ENCODE assay signal across 1 cellular context in the genomic region with DNA sequence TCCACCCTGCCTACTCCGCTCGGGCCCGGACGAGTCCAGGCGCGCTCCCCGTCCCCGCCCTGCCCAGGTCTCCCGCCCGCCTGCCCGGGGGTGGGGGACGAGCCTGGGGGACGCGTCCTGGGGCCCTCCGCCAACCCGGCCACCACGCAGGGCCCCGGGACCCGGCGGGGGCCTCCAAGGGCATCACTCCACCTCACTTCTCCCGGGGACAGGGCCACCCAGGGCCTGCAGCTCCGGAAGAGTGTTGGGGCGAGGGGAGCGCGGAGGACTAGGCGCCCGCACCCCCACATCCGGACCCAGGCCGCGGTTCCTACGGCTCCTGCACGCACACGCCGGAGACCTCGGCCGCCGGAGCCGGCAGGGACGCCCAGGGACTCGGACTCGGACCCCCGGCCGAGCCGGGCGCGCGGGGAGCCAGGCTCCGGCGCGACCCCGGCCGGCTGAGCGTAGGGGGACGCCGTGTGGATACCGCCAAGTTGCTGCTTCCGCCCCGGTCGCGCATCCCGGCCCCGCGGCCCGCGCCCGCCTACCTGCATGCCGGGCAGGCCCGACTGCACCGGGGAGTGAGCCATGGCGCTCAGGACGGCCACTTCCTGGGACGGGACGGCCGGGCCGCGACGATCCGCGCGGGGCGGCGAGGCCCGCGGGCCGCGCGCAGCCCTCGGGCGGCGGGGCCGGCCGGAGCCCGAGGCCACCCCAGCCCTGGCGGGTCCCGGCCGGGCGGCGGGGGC.
TF ChIP-seq lines count a peak whose summit lies in the region.

No MANE protein-coding gene starts in this region.

TF ChIP-seq in K562, 482 proteins besides CTCF, POLR2A, EP300 and RAD21 (continued from another document and continues in another):
- peak; percentile 37; the same call in 1 of the 2 replicates for TF ChIP-seq ZNF766 (CRISPR knock-in tag; conservative IDR thresholded peaks at IDR 0.05)
- no peak for TF ChIP-seq NRF1 (conservative IDR thresholded peaks at IDR 0.05 in 1 of 2, IDR thresholded peaks at IDR 0.05 in 1 of 2)
- TF ChIP-seq, protein P1, sequence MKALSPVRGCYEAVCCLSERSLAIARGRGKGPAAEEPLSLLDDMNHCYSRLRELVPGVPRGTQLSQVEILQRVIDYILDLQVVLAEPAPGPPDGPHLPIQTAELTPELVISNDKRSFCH (CRISPR knock-in tag; IDR thresholded peaks at IDR 0.05), result no peak
- TF ChIP-seq, protein P1 (tag; IDR thresholded peaks at IDR 0.05), result no peak
- TF ChIP-seq TBL1XR1 (IDR thresholded peaks at IDR 0.05; ENCODE audit: low read length in 2 of 2), result no peak
- TF ChIP-seq SLC30A9 (CRISPR knock-in tag; IDR thresholded peaks at IDR 0.05), result no peak
- no peak for TF ChIP-seq PTTG1 (tag; IDR thresholded peaks at IDR 0.05; ENCODE audit: low read depth)
- TF ChIP-seq POLR3A (IDR thresholded peaks at IDR 0.05; ENCODE audit: borderline replicate concordance, extremely low read depth, insufficient read depth, insufficient read length), result no peak
- no peak for TF ChIP-seq ZNF12 (CRISPR knock-in tag; IDR thresholded peaks at IDR 0.05)
- TF ChIP-seq BACH1 (tag; IDR thresholded peaks at IDR 0.05), result no peak
- TF ChIP-seq FOSL1 (tag; conservative IDR thresholded peaks at IDR 0.05), result no peak
- TF ChIP-seq FOXK1 (CRISPR knock-in tag; IDR thresholded peaks at IDR 0.05; ENCODE audit: borderline replicate concordance), result no peak
- TF ChIP-seq, protein P2, sequence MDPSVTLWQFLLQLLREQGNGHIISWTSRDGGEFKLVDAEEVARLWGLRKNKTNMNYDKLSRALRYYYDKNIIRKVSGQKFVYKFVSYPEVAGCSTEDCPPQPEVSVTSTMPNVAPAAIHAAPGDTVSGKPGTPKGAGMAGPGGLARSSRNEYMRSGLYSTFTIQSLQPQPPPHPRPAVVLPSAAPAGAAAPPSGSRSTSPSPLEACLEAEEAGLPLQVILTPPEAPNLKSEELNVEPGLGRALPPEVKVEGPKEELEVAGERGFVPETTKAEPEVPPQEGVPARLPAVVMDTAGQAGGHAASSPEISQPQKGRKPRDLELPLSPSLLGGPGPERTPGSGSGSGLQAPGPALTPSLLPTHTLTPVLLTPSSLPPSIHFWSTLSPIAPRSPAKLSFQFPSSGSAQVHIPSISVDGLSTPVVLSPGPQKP (CRISPR knock-in tag; IDR thresholded peaks at IDR 0.05), result no peak
- TF ChIP-seq ILK (tag; IDR thresholded peaks at IDR 0.05; ENCODE audit: borderline replicate concordance, low read depth), result no peak
- no peak for TF ChIP-seq MYNN (IDR thresholded peaks at IDR 0.05)
- TF ChIP-seq MYNN (CRISPR knock-in tag; IDR thresholded peaks at IDR 0.05), result no peak
- TF ChIP-seq, protein P3, sequence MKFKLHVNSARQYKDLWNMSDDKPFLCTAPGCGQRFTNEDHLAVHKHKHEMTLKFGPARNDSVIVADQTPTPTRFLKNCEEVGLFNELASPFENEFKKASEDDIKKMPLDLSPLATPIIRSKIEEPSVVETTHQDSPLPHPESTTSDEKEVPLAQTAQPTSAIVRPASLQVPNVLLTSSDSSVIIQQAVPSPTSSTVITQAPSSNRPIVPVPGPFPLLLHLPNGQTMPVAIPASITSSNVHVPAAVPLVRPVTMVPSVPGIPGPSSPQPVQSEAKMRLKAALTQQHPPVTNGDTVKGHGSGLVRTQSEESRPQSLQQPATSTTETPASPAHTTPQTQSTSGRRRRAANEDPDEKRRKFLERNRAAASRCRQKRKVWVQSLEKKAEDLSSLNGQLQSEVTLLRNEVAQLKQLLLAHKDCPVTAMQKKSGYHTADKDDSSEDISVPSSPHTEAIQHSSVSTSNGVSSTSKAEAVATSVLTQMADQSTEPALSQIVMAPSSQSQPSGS (CRISPR knock-in tag; IDR thresholded peaks at IDR 0.05), result no peak
- no peak for TF ChIP-seq FOXJ2 (tag; IDR thresholded peaks at IDR 0.05)
- no peak for TF ChIP-seq U2AF2 (optimal IDR thresholded peaks at IDR 0.05; ENCODE audit: low read depth, low read length)
- no peak for TF ChIP-seq NBN (IDR thresholded peaks at IDR 0.05; ENCODE audit: low read depth)
- TF ChIP-seq RUNX1 (IDR thresholded peaks at IDR 0.05; ENCODE audit: low read depth), result no peak
- TF ChIP-seq, protein P4, sequence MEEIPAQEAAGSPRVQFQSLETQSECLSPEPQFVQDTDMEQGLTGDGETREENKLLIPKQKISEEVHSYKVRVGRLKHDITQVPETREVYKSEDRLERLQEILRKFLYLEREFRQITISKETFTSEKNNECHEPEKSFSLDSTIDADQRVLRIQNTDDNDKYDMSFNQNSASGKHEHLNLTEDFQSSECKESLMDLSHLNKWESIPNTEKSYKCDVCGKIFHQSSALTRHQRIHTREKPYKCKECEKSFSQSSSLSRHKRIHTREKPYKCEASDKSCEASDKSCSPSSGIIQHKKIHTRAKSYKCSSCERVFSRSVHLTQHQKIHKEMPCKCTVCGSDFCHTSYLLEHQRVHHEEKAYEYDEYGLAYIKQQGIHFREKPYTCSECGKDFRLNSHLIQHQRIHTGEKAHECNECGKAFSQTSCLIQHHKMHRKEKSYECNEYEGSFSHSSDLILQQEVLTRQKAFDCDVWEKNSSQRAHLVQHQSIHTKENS (CRISPR knock-in tag; IDR thresholded peaks at IDR 0.05), result no peak
- TF ChIP-seq ZNF23 (CRISPR knock-in tag; IDR thresholded peaks at IDR 0.05), result no peak
- TF ChIP-seq, protein P5, sequence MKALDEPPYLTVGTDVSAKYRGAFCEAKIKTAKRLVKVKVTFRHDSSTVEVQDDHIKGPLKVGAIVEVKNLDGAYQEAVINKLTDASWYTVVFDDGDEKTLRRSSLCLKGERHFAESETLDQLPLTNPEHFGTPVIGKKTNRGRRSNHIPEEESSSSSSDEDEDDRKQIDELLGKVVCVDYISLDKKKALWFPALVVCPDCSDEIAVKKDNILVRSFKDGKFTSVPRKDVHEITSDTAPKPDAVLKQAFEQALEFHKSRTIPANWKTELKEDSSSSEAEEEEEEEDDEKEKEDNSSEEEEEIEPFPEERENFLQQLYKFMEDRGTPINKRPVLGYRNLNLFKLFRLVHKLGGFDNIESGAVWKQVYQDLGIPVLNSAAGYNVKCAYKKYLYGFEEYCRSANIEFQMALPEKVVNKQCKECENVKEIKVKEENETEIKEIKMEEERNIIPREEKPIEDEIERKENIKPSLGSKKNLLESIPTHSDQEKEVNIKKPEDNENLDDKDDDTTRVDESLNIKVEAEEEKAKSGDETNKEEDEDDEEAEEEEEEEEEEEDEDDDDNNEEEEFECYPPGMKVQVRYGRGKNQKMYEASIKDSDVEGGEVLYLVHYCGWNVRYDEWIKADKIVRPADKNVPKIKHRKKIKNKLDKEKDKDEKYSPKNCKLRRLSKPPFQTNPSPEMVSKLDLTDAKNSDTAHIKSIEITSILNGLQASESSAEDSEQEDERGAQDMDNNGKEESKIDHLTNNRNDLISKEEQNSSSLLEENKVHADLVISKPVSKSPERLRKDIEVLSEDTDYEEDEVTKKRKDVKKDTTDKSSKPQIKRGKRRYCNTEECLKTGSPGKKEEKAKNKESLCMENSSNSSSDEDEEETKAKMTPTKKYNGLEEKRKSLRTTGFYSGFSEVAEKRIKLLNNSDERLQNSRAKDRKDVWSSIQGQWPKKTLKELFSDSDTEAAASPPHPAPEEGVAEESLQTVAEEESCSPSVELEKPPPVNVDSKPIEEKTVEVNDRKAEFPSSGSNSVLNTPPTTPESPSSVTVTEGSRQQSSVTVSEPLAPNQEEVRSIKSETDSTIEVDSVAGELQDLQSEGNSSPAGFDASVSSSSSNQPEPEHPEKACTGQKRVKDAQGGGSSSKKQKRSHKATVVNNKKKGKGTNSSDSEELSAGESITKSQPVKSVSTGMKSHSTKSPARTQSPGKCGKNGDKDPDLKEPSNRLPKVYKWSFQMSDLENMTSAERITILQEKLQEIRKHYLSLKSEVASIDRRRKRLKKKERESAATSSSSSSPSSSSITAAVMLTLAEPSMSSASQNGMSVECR (CRISPR knock-in tag; IDR thresholded peaks at IDR 0.05), result no peak
- TF ChIP-seq ZNF551 (CRISPR knock-in tag; IDR thresholded peaks at IDR 0.05), result no peak
- peak; percentile 23 for TF ChIP-seq PRPF4 (IDR thresholded peaks at IDR 0.05; ENCODE audit: insufficient read depth, low read depth, low read length, poor library complexity, severe bottlenecking)
- TF ChIP-seq, protein P6, sequence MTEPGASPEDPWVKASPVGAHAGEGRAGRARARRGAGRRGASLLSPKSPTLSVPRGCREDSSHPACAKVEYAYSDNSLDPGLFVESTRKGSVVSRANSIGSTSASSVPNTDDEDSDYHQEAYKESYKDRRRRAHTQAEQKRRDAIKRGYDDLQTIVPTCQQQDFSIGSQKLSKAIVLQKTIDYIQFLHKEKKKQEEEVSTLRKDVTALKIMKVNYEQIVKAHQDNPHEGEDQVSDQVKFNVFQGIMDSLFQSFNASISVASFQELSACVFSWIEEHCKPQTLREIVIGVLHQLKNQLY (CRISPR knock-in tag; conservative IDR thresholded peaks at IDR 0.05), result no peak
- no peak for TF ChIP-seq XRCC5 (IDR thresholded peaks at IDR 0.05; ENCODE audit: low read depth, low read length)
- TF ChIP-seq TAF1 (IDR thresholded peaks at IDR 0.05; ENCODE audit: control insufficient read depth, extremely low read depth, insufficient read depth, low read length, severe bottlenecking), result no peak
- no peak for TF ChIP-seq ZNF140 (CRISPR knock-in tag; IDR thresholded peaks at IDR 0.05)
- TF ChIP-seq ZNF431 (CRISPR knock-in tag; IDR thresholded peaks at IDR 0.05), result no peak
- TF ChIP-seq ZNF76 (CRISPR knock-in tag; IDR thresholded peaks at IDR 0.05; ENCODE audit: borderline replicate concordance), result no peak
- TF ChIP-seq, protein P7, sequence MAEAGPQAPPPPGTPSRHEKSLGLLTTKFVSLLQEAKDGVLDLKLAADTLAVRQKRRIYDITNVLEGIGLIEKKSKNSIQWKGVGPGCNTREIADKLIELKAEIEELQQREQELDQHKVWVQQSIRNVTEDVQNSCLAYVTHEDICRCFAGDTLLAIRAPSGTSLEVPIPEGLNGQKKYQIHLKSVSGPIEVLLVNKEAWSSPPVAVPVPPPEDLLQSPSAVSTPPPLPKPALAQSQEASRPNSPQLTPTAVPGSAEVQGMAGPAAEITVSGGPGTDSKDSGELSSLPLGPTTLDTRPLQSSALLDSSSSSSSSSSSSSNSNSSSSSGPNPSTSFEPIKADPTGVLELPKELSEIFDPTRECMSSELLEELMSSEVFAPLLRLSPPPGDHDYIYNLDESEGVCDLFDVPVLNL (CRISPR knock-in tag; IDR thresholded peaks at IDR 0.05; ENCODE audit: low read depth), result no peak
- TF ChIP-seq, protein P8, sequence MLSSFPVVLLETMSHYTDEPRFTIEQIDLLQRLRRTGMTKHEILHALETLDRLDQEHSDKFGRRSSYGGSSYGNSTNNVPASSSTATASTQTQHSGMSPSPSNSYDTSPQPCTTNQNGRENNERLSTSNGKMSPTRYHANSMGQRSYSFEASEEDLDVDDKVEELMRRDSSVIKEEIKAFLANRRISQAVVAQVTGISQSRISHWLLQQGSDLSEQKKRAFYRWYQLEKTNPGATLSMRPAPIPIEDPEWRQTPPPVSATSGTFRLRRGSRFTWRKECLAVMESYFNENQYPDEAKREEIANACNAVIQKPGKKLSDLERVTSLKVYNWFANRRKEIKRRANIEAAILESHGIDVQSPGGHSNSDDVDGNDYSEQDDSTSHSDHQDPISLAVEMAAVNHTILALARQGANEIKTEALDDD (IDR thresholded peaks at IDR 0.05), result no peak
- peak; percentile 34 for TF ChIP-seq PCBP1 (IDR thresholded peaks at IDR 0.05; ENCODE audit: low read depth, low read length, poor library complexity, severe bottlenecking)
- TF ChIP-seq ARID1B (IDR thresholded peaks at IDR 0.05), result no peak
- no peak for TF ChIP-seq NELFE (IDR thresholded peaks at IDR 0.05; ENCODE audit: insufficient read depth, insufficient read length)
- TF ChIP-seq, protein P9, sequence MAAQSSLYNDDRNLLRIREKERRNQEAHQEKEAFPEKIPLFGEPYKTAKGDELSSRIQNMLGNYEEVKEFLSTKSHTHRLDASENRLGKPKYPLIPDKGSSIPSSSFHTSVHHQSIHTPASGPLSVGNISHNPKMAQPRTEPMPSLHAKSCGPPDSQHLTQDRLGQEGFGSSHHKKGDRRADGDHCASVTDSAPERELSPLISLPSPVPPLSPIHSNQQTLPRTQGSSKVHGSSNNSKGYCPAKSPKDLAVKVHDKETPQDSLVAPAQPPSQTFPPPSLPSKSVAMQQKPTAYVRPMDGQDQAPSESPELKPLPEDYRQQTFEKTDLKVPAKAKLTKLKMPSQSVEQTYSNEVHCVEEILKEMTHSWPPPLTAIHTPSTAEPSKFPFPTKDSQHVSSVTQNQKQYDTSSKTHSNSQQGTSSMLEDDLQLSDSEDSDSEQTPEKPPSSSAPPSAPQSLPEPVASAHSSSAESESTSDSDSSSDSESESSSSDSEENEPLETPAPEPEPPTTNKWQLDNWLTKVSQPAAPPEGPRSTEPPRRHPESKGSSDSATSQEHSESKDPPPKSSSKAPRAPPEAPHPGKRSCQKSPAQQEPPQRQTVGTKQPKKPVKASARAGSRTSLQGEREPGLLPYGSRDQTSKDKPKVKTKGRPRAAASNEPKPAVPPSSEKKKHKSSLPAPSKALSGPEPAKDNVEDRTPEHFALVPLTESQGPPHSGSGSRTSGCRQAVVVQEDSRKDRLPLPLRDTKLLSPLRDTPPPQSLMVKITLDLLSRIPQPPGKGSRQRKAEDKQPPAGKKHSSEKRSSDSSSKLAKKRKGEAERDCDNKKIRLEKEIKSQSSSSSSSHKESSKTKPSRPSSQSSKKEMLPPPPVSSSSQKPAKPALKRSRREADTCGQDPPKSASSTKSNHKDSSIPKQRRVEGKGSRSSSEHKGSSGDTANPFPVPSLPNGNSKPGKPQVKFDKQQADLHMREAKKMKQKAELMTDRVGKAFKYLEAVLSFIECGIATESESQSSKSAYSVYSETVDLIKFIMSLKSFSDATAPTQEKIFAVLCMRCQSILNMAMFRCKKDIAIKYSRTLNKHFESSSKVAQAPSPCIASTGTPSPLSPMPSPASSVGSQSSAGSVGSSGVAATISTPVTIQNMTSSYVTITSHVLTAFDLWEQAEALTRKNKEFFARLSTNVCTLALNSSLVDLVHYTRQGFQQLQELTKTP (IDR thresholded peaks at IDR 0.05; ENCODE audit: low read depth in 1 of 2, partially characterized antibody in 2 of 2), result no peak
- TF ChIP-seq, protein P10, sequence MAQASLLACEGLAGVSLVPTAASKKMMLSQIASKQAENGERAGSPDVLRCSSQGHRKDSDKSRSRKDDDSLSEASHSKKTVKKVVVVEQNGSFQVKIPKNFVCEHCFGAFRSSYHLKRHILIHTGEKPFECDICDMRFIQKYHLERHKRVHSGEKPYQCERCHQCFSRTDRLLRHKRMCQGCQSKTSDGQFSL (CRISPR knock-in tag; IDR thresholded peaks at IDR 0.05), result 0 out of 2 replicates have a peak, but pooled peaks have one; percentile 26
- TF ChIP-seq, protein P10 (tag; IDR thresholded peaks at IDR 0.05), result no peak
- TF ChIP-seq ZNF165 (CRISPR knock-in tag; IDR thresholded peaks at IDR 0.05; ENCODE audit: borderline replicate concordance), result no peak
- TF ChIP-seq STAT5A (IDR thresholded peaks at IDR 0.05; ENCODE audit: borderline replicate concordance, low read length), result no peak
- TF ChIP-seq ZSCAN32 (CRISPR knock-in tag; IDR thresholded peaks at IDR 0.05), result no peak
- TF ChIP-seq NFE2 (IDR thresholded peaks at IDR 0.05; ENCODE audit: low read depth), result no peak
- no peak for TF ChIP-seq MCM3 (IDR thresholded peaks at IDR 0.05)
- no peak for TF ChIP-seq ZNF143 (CRISPR knock-in tag; IDR thresholded peaks at IDR 0.05)
- 0 out of 2 replicates have a peak, but pooled peaks have one; percentile 23 for TF ChIP-seq ETV1 (tag; conservative IDR thresholded peaks at IDR 0.05; ENCODE audit: low read depth)
- no peak for TF ChIP-seq ZNF239 (CRISPR knock-in tag; IDR thresholded peaks at IDR 0.05)
